1 cellular context compared by ENCODE assay signal in the genomic region with DNA sequence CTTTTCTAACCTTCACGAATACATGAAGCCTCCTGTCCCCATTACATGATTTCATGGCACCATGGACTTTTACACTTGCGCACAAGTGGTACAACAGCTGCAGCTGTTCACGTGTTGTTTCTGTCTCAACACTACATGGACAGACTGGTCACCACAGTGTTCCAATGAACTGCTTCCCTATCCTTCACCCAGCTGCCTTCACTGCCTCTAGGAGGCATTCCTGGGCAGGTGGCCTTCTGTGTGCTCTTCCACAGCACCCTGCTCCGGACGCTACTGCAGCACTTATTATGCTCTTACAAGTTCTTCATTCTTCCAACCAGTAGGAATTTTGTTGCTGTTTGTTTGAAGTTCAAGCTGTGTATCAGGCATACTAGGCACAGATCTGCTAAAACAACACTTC.
TF ChIP-seq lines count a peak whose summit lies in the region.

No MANE protein-coding gene starts in this region.

TF ChIP-seq in neural cell, 6 proteins besides CTCF, POLR2A, EP300 and RAD21 (continued from another document):
- TF ChIP-seq, protein P1, sequence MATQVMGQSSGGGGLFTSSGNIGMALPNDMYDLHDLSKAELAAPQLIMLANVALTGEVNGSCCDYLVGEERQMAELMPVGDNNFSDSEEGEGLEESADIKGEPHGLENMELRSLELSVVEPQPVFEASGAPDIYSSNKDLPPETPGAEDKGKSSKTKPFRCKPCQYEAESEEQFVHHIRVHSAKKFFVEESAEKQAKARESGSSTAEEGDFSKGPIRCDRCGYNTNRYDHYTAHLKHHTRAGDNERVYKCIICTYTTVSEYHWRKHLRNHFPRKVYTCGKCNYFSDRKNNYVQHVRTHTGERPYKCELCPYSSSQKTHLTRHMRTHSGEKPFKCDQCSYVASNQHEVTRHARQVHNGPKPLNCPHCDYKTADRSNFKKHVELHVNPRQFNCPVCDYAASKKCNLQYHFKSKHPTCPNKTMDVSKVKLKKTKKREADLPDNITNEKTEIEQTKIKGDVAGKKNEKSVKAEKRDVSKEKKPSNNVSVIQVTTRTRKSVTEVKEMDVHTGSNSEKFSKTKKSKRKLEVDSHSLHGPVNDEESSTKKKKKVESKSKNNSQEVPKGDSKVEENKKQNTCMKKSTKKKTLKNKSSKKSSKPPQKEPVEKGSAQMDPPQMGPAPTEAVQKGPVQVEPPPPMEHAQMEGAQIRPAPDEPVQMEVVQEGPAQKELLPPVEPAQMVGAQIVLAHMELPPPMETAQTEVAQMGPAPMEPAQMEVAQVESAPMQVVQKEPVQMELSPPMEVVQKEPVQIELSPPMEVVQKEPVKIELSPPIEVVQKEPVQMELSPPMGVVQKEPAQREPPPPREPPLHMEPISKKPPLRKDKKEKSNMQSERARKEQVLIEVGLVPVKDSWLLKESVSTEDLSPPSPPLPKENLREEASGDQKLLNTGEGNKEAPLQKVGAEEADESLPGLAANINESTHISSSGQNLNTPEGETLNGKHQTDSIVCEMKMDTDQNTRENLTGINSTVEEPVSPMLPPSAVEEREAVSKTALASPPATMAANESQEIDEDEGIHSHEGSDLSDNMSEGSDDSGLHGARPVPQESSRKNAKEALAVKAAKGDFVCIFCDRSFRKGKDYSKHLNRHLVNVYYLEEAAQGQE (IDR thresholded peaks at IDR 0.05; ENCODE audit: borderline replicate concordance), result no peak
- TF ChIP-seq POLR2AphosphoS5 (IDR thresholded peaks at IDR 0.05), result no peak
